Comparison of ENCODE assay signal across 8 cellular contexts in genomic region chrX:1391370-1391706, GRCh38. TPM values are rescaled to one million over a fixed set of nuclear protein-coding genes. Genes with fewer than 3 reads are reported as not detected.
DNase-seq lines count a peak whose midpoint lies in the region; ATAC-seq, FAIRE-seq and TF ChIP-seq lines count a peak whose summit lies in the region.

No MANE protein-coding gene starts in this region.

- no peak for TF ChIP-seq CTCF in AG04450 (IDR thresholded peaks at IDR 0.05; ENCODE audit: low read depth, low read length)

- no peaks in the 10 kb centered on the region for H3K27me3 Mint-ChIP-seq in activated T-cell treated with anti-CD3 and anti-CD28 coated beads, Interleukin-2, amount 50 U/mL, for 24 hours

- H3K27ac ChIP-seq in AG04450 (ENCODE audit: low read depth, low read length) (peak overlapping the region; percentile 21), small intestine (ENCODE audit: low read depth in 1 of 2, low read length in 1 of 2) (peak overlapping the region; percentile 51 to 100)

- POLR2A ChIA-PET in AG04450 (lab: Yijun Ruan, JAX) = no interaction called here

- H3K27ac Mint-ChIP-seq in activated T-cell treated with anti-CD3 and anti-CD28 coated beads, Interleukin-2, amount 50 U/mL, for 24 hours = peak overlapping the region; percentile 99

- ATAC-seq in left ventricle myocardium superior (peak; percentile 69), HG03280 (IDR thresholded peaks at IDR 0.05; ENCODE audit: unreplicated experiment) (no peak), GM21381 (IDR thresholded peaks at IDR 0.05; ENCODE audit: unreplicated experiment) (no peak)

- H3K4me1 ChIP-seq in small intestine (ENCODE audit: control insufficient read depth in 2 of 2, insufficient read depth in 1 of 2, low read depth in 1 of 2, low read length in 1 of 2) = no peaks in the 10 kb centered on the region

- FAIRE-seq in H54 (lab: Jason Lieb, UNC) (no peak), small intestine (lab: Jason Lieb, UNC) (no peak)

- peaks cover 21 to 33% of the 10 kb centered on the region in 2 donors for H3K36me3 ChIP-seq in small intestine (ENCODE audit: control insufficient read depth in 2 of 2, insufficient read depth in 2 of 2, low read length in 2 of 2)

- CTCF ChIA-PET in AG04450 (lab: Charles Lee) = no interaction called here

- no peaks in the 10 kb centered on the region for H3K9me3 Mint-ChIP-seq in activated T-cell treated with anti-CD3 and anti-CD28 coated beads, Interleukin-2, amount 50 U/mL, for 24 hours

- H3K27me3 ChIP-seq in AG04450 (ENCODE audit: control insufficient read depth, insufficient read depth, low read length) (no peaks in the 10 kb centered on the region), small intestine (ENCODE audit: control insufficient read depth in 2 of 2, insufficient read depth in 2 of 2, low read length in 2 of 2) (no peaks in the 10 kb centered on the region)

- H3K9me3 ChIP-seq in AG04450 (ENCODE audit: control insufficient read depth, insufficient read depth, low read length) (no peaks in the 10 kb centered on the region; the same call in 1 of the 2 replicates), small intestine (ENCODE audit: control insufficient read depth, low read depth) (no peaks in the 10 kb centered on the region)

- no peak for TF ChIP-seq POLR2A in H54 (IDR thresholded peaks at IDR 0.05; ENCODE audit: low read depth, low read length)

- WGBS in small intestine, 3 donors = 0 to 1% (median 1%) methylated on average over 16 to 19 of the region's 19 CpGs

- H3K4me3 ChIP-seq in AG04450 (ENCODE audit: low read depth, low read length) (peak overlapping the region; percentile 100), small intestine (ENCODE audit: low read depth in 1 of 2, low read length in 2 of 2) (peak overlapping the region; percentile 74 to 80)

- H3K4me1 Mint-ChIP-seq in activated T-cell treated with anti-CD3 and anti-CD28 coated beads, Interleukin-2, amount 50 U/mL, for 24 hours (ENCODE audit: low read depth) = peaks cover 64% of the 10 kb centered on the region

- intact Hi-C loops in left ventricle myocardium superior (cut with micrococcal nuclease) = no loop called here

- H3K36me3 Mint-ChIP-seq in activated T-cell treated with anti-CD3 and anti-CD28 coated beads, Interleukin-2, amount 50 U/mL, for 24 hours (ENCODE audit: low read depth) = peaks cover 81% of the 10 kb centered on the region

- peak overlapping the region; percentile 95 for H3K4me3 Mint-ChIP-seq in activated T-cell treated with anti-CD3 and anti-CD28 coated beads, Interleukin-2, amount 50 U/mL, for 24 hours

- no peak for DNase-seq in AG04450 (ENCODE audit: low read depth, low spot score)
- DNase-seq in H54 (ENCODE audit: insufficient read length, low spot score) = peak; percentile 56
- DNase-seq in activated T-cell treated with anti-CD3 and anti-CD28 coated beads, Interleukin-2, amount 50 U/mL, for 24 hours = no peak
- DNase-seq in left ventricle myocardium superior = peak; percentile 96
- no peak for DNase-seq in small intestine
- no peak for DNase-seq in SK-N-DZ (ENCODE audit: low spot score)

RNA-seq across cellular contexts. Expression of gene SLC25A6, which starts 0.6 kb away (rescaled TPM):
- polyA plus RNA-seq in AG04450 (2011; rRNA removed) (273 and 404 TPM in 2 replicates), small intestine (100 to 1,000 TPM; 448 to 770 (median 710) TPM)
- 162 and 202 TPM in 2 replicates for polyA minus RNA-seq in AG04450 (2011; rRNA and poly(A)+ RNA removed)
- total RNA-seq in left ventricle myocardium superior = 172 TPM
- 202 and 230 TPM in 2 replicates for polyA plus RNA-seq in SK-N-DZ (2014; cell fraction: cytosol; rRNA removed)
- polyA plus RNA-seq in SK-N-DZ (2014; cell fraction: nucleus; rRNA removed) = 91.3 and 119 TPM in 2 replicates

RNA-seq across cellular contexts. Expression of gene IL3RA, which starts 54.8 kb away (rescaled TPM):
- polyA plus RNA-seq in AG04450 (2011; rRNA removed) (not detected in 2 replicates), small intestine (10 to 100 TPM in 1 of 3 donors, under 1 TPM in 1, not detected in 1; 0.54 to 10.6 TPM)
- polyA minus RNA-seq in AG04450 (2011; rRNA and poly(A)+ RNA removed) = not detected in 2 replicates
- 6.2 TPM for total RNA-seq in left ventricle myocardium superior
- not detected in 2 replicates for polyA plus RNA-seq in SK-N-DZ (2014; cell fraction: cytosol; rRNA removed)
- polyA plus RNA-seq in SK-N-DZ (2014; cell fraction: nucleus; rRNA removed) = not detected in 2 replicates

Comparison
In these comparisons a context has a peak if more than half of its experiments do, and no peak if none do; other contexts are left out.
1. DNase-seq: peak in H54 (single experiment) and left ventricle myocardium superior (single experiment); none in AG04450 (single experiment), activated T-cell treated with anti-CD3 and anti-CD28 coated beads, Interleukin-2, amount 50 U/mL, for 24 hours (single experiment), small intestine (single experiment) and SK-N-DZ (single experiment).